9 cellular contexts compared by ENCODE assay signal in the genomic region with DNA sequence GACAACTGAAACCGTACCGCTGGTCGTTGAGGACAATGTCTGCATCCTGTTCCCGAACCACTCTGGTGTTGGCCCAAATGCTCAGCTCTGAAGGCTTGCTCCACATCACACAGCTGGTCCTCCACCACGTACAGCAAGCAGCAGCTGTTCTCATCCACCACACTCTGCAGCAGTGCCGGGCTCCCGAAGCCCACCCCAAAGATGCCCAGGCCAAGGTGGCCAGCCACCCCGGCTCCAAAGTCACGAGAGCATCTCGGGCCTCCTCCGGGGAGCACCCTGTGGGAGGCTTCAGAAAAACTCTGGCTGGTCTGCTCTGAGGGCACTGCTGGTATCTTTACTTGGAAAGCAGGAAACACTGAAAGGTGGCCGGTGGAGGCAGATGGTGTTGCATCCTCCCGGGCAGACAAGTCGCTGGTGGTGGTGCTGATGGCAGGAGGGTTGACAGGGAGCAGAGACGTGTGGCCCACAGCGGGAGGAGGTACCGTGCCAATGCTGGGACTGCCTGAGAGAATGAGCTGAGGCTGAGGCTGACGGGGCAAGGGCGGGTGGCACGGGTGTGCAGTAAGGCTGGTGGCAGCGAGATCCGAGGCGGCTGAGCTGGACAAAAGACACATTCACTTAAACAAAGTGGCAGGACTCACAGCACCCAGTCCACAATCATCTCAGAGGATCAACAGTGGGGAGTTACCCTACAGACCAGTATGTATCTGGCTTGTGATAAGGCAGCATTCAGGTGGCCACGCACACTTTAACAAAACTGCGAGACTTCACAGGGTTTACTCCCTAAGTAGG. TPM values are rescaled to one million over a fixed set of nuclear protein-coding genes. Genes with fewer than 3 reads are reported as not detected.
DNase-seq lines count a peak whose midpoint lies in the region; ATAC-seq and TF ChIP-seq lines count a peak whose summit lies in the region.
"Had no signal": no experiment of that assay in that cellular context is flagged by ENCODE, and none has a peak within 500 bp of the region (broad histone marks: within the 10 kb centered on the region; RNA-seq: fewer than 3 reads in every experiment).

No MANE protein-coding gene starts in this region.

- no peaks in the 10 kb centered on the region for H3K27me3 Mint-ChIP-seq in activated CD4-positive, alpha-beta T cell treated with anti-CD3 and anti-CD28 coated beads, Interleukin-2, amount 10 ng/mL, durations not matched to agents 24 days and 14 days

- no peak for ATAC-seq in activated naive CD4-positive, alpha-beta T cell treated with anti-CD3 and anti-CD28 coated beads, Interleukin-2, amount 50 U/mL, for 72 hours
- no peak for ATAC-seq in HG03139 (IDR thresholded peaks at IDR 0.05; ENCODE audit: unreplicated experiment)
- ATAC-seq in GM21367 (IDR thresholded peaks at IDR 0.05; ENCODE audit: unreplicated experiment), result no peak
- ATAC-seq in GM19452 (IDR thresholded peaks at IDR 0.05; ENCODE audit: unreplicated experiment), result no peak

- H3K36me3 ChIP-seq in spleen, result peaks cover 0 to 41% (median 19%) of the 10 kb centered on the region in 6 donors

- no peaks in the 10 kb centered on the region for H3K9me3 ChIP-seq in spleen

- no peaks in the 10 kb centered on the region for H3K9me3 Mint-ChIP-seq in activated CD4-positive, alpha-beta T cell treated with anti-CD3 and anti-CD28 coated beads, Interleukin-2, amount 10 ng/mL, durations not matched to agents 24 days and 14 days
- no peaks in the 10 kb centered on the region for H3K9me3 Mint-ChIP-seq in activated naive CD4-positive, alpha-beta T cell treated with anti-CD3 and anti-CD28 coated beads, Interleukin-2, amount 50 U/mL, for 72 hours

- no peaks in the 10 kb centered on the region for H3K27me3 ChIP-seq in spleen (replicated peaks in 1 of 7)

- peak overlapping the region; percentile 81 for H3K4me3 Mint-ChIP-seq in activated CD4-positive, alpha-beta T cell treated with anti-CD3 and anti-CD28 coated beads, Interleukin-2, amount 10 ng/mL, durations not matched to agents 24 days and 14 days

- TF ChIP-seq CTCF in spleen (IDR thresholded peaks at IDR 0.05 in 8 of 11, conservative IDR thresholded peaks at IDR 0.05 in 3 of 11), result no peak

- peaks cover 20% of the 10 kb centered on the region for H3K4me1 Mint-ChIP-seq in activated CD4-positive, alpha-beta T cell treated with anti-CD3 and anti-CD28 coated beads, Interleukin-2, amount 10 ng/mL, durations not matched to agents 24 days and 14 days

- no peak for TF ChIP-seq POLR2A in spleen (IDR thresholded peaks at IDR 0.05)

- DNase-seq in activated CD4-positive, alpha-beta T cell treated with anti-CD3 and anti-CD28 coated beads, Interleukin-2, amount 10 ng/mL, durations not matched to agents 24 days and 14 days, result no peak
- DNase-seq in activated CD4-positive, alpha-beta T cell treated with anti-CD3 and anti-CD28 coated beads for 48 hours, result no peak
- DNase-seq in activated naive CD4-positive, alpha-beta T cell treated with anti-CD3 and anti-CD28 coated beads, Interleukin-2, amount 50 U/mL, for 72 hours (ENCODE audit: low spot score in 2 of 2), result no peak
- peak; percentile 72 for DNase-seq in spleen

- peaks cover 0 to 55% (median 32%) of the 10 kb centered on the region in 6 donors for H3K4me1 ChIP-seq in spleen

- peak overlapping the region; percentile 72 for H3K4me3 ChIP-seq in iPS-11a (ENCODE audit: low read depth, low read length)
- H3K4me3 ChIP-seq in spleen, result peak overlapping the region in 4 of 8 donors; percentile 70 to 83 (median 76)

- H3K36me3 Mint-ChIP-seq in activated CD4-positive, alpha-beta T cell treated with anti-CD3 and anti-CD28 coated beads, Interleukin-2, amount 10 ng/mL, durations not matched to agents 24 days and 14 days (ENCODE audit: low read depth), result peaks cover 7% of the 10 kb centered on the region
- peaks cover 6 to 11% of the 10 kb centered on the region in 2 donors for H3K36me3 Mint-ChIP-seq in activated naive CD4-positive, alpha-beta T cell treated with anti-CD3 and anti-CD28 coated beads, Interleukin-2, amount 50 U/mL, for 72 hours

- no peak overlapping the region for H3K27ac ChIP-seq in spleen

- 85 to 92% (median 85%) methylated on average over 20 to 25 of the region's 25 CpGs for WGBS in spleen, 5 donors

- intact Hi-C loops in activated CD4-positive, alpha-beta T cell treated with anti-CD3 and anti-CD28 coated beads, Interleukin-2, amount 10 ng/mL, durations not matched to agents 24 days and 14 days (cut with micrococcal nuclease), result no loop called here
- intact Hi-C loops in spleen (cut with DNase I; ENCODE audit: low total_unique reads), result no loop called here

- peak overlapping the region; percentile 72 for H3K27ac Mint-ChIP-seq in activated CD4-positive, alpha-beta T cell treated with anti-CD3 and anti-CD28 coated beads, Interleukin-2, amount 10 ng/mL, durations not matched to agents 24 days and 14 days
- peak overlapping the region; percentile 33 to 85 for H3K27ac Mint-ChIP-seq in activated naive CD4-positive, alpha-beta T cell treated with anti-CD3 and anti-CD28 coated beads, Interleukin-2, amount 50 U/mL, for 72 hours

RNA-seq across cellular contexts. Expression of a gene that starts 6.5 kb away (rescaled TPM):
- total RNA-seq in activated CD4-positive, alpha-beta T cell treated with anti-CD3 and anti-CD28 coated beads, Interleukin-2, amount 10 ng/mL, durations not matched to agents 24 days and 14 days, result not detected in 2 replicates
- total RNA-seq in activated naive CD4-positive, alpha-beta T cell treated with anti-CD3 and anti-CD28 coated beads, Interleukin-2, amount 50 U/mL, for 72 hours, result not detected
- total RNA-seq in spleen, result not detected
- polyA plus RNA-seq in spleen, result not detected
- polyA plus RNA-seq: AG04450 had no signal

RNA-seq across cellular contexts. Expression of a gene that starts 26.8 kb away (rescaled TPM):
- 0.66 and 1.4 TPM in 2 replicates for total RNA-seq in activated CD4-positive, alpha-beta T cell treated with anti-CD3 and anti-CD28 coated beads, Interleukin-2, amount 10 ng/mL, durations not matched to agents 24 days and 14 days
- 1 to 10 TPM; 1.0 to 2.7 TPM for total RNA-seq in activated naive CD4-positive, alpha-beta T cell treated with anti-CD3 and anti-CD28 coated beads, Interleukin-2, amount 50 U/mL, for 72 hours
- total RNA-seq in spleen, result 10 to 100 TPM in 2 of 7 donors, 1 to 10 TPM in 4, not detected in 1; 3.5 to 12.7 (median 5.1) TPM
- 1 to 10 TPM; 2.0 to 4.7 (median 4.0) TPM for polyA plus RNA-seq in spleen

RNA-seq across cellular contexts. Expression of a gene that starts 50.5 kb away (rescaled TPM):
- total RNA-seq in activated CD4-positive, alpha-beta T cell treated with anti-CD3 and anti-CD28 coated beads, Interleukin-2, amount 10 ng/mL, durations not matched to agents 24 days and 14 days, result 40.8 and 46.0 TPM in 2 replicates
- total RNA-seq in activated naive CD4-positive, alpha-beta T cell treated with anti-CD3 and anti-CD28 coated beads, Interleukin-2, amount 50 U/mL, for 72 hours, result 10 to 100 TPM; 26.8 to 33.9 TPM
- total RNA-seq in spleen, result 10 to 100 TPM; 24.1 to 39.0 (median 28.3) TPM
- 10 to 100 TPM; 12.5 to 21.4 (median 18.1) TPM for polyA plus RNA-seq in spleen
